In genomic region chr17:565506-565905, GRCh38 we compare ENCODE assay signal across 15 cellular contexts.
DNase-seq lines count a peak whose midpoint lies in the region; FAIRE-seq and TF ChIP-seq lines count a peak whose summit lies in the region.
"Had no signal": no experiment of that assay in that cellular context is flagged by ENCODE, and none has a peak within 500 bp of the region (broad histone marks: within the 10 kb centered on the region; RNA-seq: fewer than 3 reads in every experiment).

No MANE protein-coding gene starts in this region.

- intact Hi-C loops in testis (cut with DNase I; ENCODE audit: low total_unique reads), result no loop called here

- in situ Hi-C loops in brain microvascular endothelial cell (cut with HindIII; ENCODE audit: low pct_ligation_motif_present, low sequenced_read_pairs), result no loop called here

- TF ChIP-seq CTCF in AG09309 (IDR thresholded peaks at IDR 0.05; ENCODE audit: control insufficient read depth, insufficient read depth, low read depth, low read length, missing control alignments) (peak; percentile 20), brain microvascular endothelial cell (IDR thresholded peaks at IDR 0.05; ENCODE audit: low read depth, low read length, missing control alignments) (peak; percentile 63), keratinocyte (optimal IDR thresholded peaks at IDR 0.05 in 1 of 3, IDR thresholded peaks at IDR 0.05 in 1 of 3, conservative IDR thresholded peaks at IDR 0.05 in 1 of 3; ENCODE audit: extremely low read depth in 1 of 3, insufficient read depth in 2 of 3, low read length in 3 of 3) (peak in 2 of 3 experiments; percentile 16 to 25), testis (IDR thresholded peaks at IDR 0.05) (no peak)

- CTCF ChIA-PET in HEK293T (lab: Yijun Ruan, JAX), result no interaction called here

- no peaks in the 10 kb centered on the region for H3K79me2 ChIP-seq in keratinocyte (ENCODE audit: control insufficient read depth, insufficient read depth, low read length)

- H3K27ac ChIP-seq in brain microvascular endothelial cell (no peak overlapping the region), keratinocyte (ENCODE audit: control insufficient read depth, insufficient read depth, low read length) (no peak overlapping the region), testis (no peak overlapping the region)
- H3K27ac ChIP-seq: stomach had no signal

- no peak overlapping the region for H3K4me2 ChIP-seq in keratinocyte (ENCODE audit: control insufficient read depth, extremely low read depth, insufficient read depth, low read depth, low read length)

- no peak overlapping the region for H2AFZ ChIP-seq in keratinocyte (ENCODE audit: control insufficient read depth, low read length)

- H3K36me3 ChIP-seq in brain microvascular endothelial cell (replicated peaks) (peaks cover 7% of the 10 kb centered on the region), keratinocyte (ENCODE audit: control insufficient read depth in 2 of 2, extremely low read depth in 1 of 2, insufficient read depth in 2 of 2, low read length in 2 of 2) (peaks cover 11 to 12% of the 10 kb centered on the region in 2 experiments), testis (ENCODE audit: low read depth, missing control alignments) (no peaks in the 10 kb centered on the region)

- 90 to 91% methylated on average over 11 of the region's 11 CpGs for WGBS in testis, 2 donors

- DNase-seq in AG09309 (ENCODE audit: low read depth) (no peak), HEK293T (ENCODE audit: extremely low spot score) (peak; percentile 14), brain microvascular endothelial cell (no peak), keratinocyte (ENCODE audit: low read depth, low spot score) (no peak), NCI-H2196 (lab: John Stamatoyannopoulos, UW; ENCODE audit: unreplicated experiment) (no peak), activated T-cell treated with anti-CD3 and anti-CD28 coated beads for 4 hours (no peak), testis (no peak), H54 (ENCODE audit: insufficient read length, low spot score) (no peak)
- DNase-seq: cortex of kidney, left ventricle myocardium superior, NCI-H2029 treated with DMSO at 0.1 percent for 48 hours, NCI-H526, stomach, SW 1271 had no signal

- H3K9ac ChIP-seq in keratinocyte (ENCODE audit: control insufficient read depth, extremely low read depth, insufficient read depth, low read length), result no peak overlapping the region

- TF ChIP-seq POLR2A in testis (IDR thresholded peaks at IDR 0.05) (no peak), H54 (IDR thresholded peaks at IDR 0.05; ENCODE audit: low read depth, low read length) (no peak)

- H3K9me3 ChIP-seq in keratinocyte (ENCODE audit: control insufficient read depth, low read depth, low read length), result no peaks in the 10 kb centered on the region
- no peaks in the 10 kb centered on the region for H3K9me3 ChIP-seq in testis
- H3K9me3 ChIP-seq: stomach had no signal

- H3K27me3 ChIP-seq in brain microvascular endothelial cell (replicated peaks) (no peaks in the 10 kb centered on the region), keratinocyte (ENCODE audit: control insufficient read depth, extremely low read depth, insufficient read depth, low read length) (no peaks in the 10 kb centered on the region), testis (no peaks in the 10 kb centered on the region)
- H3K27me3 ChIP-seq: stomach had no signal

- no peak for FAIRE-seq in keratinocyte (lab: Jason Lieb, UNC)
- FAIRE-seq in H54 (lab: Jason Lieb, UNC), result no peak
- FAIRE-seq: HTR-8/SVneo had no signal

- dilution Hi-C loops in keratinocyte (cut with MboI; ENCODE audit: extremely low pct_ligation_motif_present, low sequenced_read_pairs), result no loop called here

- POLR2A ChIA-PET in HEK293T (lab: Yijun Ruan, JAX), result no interaction called here

- H3K9me1 ChIP-seq in keratinocyte (ENCODE audit: control insufficient read depth, extremely low read depth, insufficient read depth, low read length), result peaks cover 5% of the 10 kb centered on the region

- H3K4me3 ChIP-seq in AG09309 (ENCODE audit: control insufficient read depth, low read depth, low read length) (no peak overlapping the region), brain microvascular endothelial cell (ENCODE audit: low read depth, low read length) (no peak overlapping the region), keratinocyte (ENCODE audit: control insufficient read depth in 2 of 3, extremely low read depth in 1 of 3, insufficient read depth in 2 of 3, low read depth in 1 of 3, low read length in 3 of 3) (no peak overlapping the region), testis (no peak overlapping the region)
- H3K4me3 ChIP-seq: stomach had no signal

- H3K4me1 ChIP-seq in keratinocyte (ENCODE audit: control insufficient read depth, extremely low read depth, insufficient read depth, low read length) (peaks cover 9% of the 10 kb centered on the region), testis (peaks cover 3% of the 10 kb centered on the region)

- H4K20me1 ChIP-seq in keratinocyte (ENCODE audit: control insufficient read depth, extremely low read depth, insufficient read depth, low read length), result no peaks in the 10 kb centered on the region

TF ChIP-seq in HEK293T, 16 proteins besides CTCF, POLR2A, EP300 and RAD21:
- no peak for TF ChIP-seq ELF4 (IDR thresholded peaks at IDR 0.05)
- TF ChIP-seq FOXK2 (IDR thresholded peaks at IDR 0.05), result no peak
- TF ChIP-seq BHLHE40 (IDR thresholded peaks at IDR 0.05; ENCODE audit: borderline replicate concordance), result no peak
- no peak for TF ChIP-seq ZNF384 (IDR thresholded peaks at IDR 0.05)
- no peak for TF ChIP-seq SUZ12 (IDR thresholded peaks at IDR 0.05)
- TF ChIP-seq TARDBP (IDR thresholded peaks at IDR 0.05), result no peak
- TF ChIP-seq HDGF (IDR thresholded peaks at IDR 0.05; ENCODE audit: borderline replicate concordance), result no peak
- TF ChIP-seq NFRKB (IDR thresholded peaks at IDR 0.05), result no peak
- no peak for TF ChIP-seq FOXA1 (IDR thresholded peaks at IDR 0.05)
- no peak for TF ChIP-seq CTBP1 (IDR thresholded peaks at IDR 0.05; ENCODE audit: borderline replicate concordance)

Comparison
In these comparisons a context has a peak if more than half of its experiments do, and no peak if none do; other contexts are left out.
1. CTCF ChIP-seq: peak in AG09309 (single experiment), brain microvascular endothelial cell (single experiment) and keratinocyte (2 of 3); none in testis (0 of 3).